ENCODE assay signal across 8 cellular contexts in the genomic region with DNA sequence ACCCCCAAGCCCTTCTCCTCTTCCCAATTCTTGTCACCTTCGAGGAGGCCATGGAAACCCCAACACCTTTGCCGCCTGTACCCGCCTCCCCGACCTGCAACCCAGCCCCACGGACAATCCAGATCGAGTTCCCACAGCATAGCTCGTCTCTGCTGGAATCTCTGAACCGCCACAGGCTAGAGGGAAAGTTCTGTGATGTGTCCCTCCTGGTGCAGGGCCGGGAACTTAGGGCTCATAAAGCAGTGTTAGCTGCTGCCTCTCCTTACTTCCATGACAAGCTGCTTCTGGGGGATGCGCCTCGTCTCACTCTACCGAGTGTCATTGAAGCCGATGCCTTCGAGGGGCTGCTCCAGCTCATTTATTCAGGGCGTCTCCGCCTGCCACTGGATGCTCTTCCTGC. TPM values are rescaled to one million over a fixed set of nuclear protein-coding genes. Genes with fewer than 3 reads are reported as not detected.
A peak's percentile ranks its signal among the peaks of the same experiment; 100 is the strongest.
DNase-seq lines count a peak whose midpoint lies in the region; ATAC-seq and TF ChIP-seq lines count a peak whose summit lies in the region.

No MANE protein-coding gene starts in this region.

- DNase-seq in cardiac septum (ENCODE audit: low spot score) (peak; percentile 63), left ventricle myocardium superior (no peak), brain microvascular endothelial cell (no peak), mesendoderm (peak; percentile 6), iPS-NIHi7 (ENCODE audit: extremely low spot score) (no peak), NCI-H2196 (lab: John Stamatoyannopoulos, UW; ENCODE audit: unreplicated experiment) (no peak)
- DNase-seq in stimulated activated CD4-positive, alpha-beta T cell treated with anti-CD3 and anti-CD28 coated beads, Interleukin-12 subunit alpha, Interleukin-12 subunit beta, amount 100 ng/mL, for 4 hours, result no peak

- intact Hi-C loops in cardiac septum (cut with DNase I) (loop anchor here (10.0 kb wide), 1 partner anchor 120 kb away; no protein-coding TSS in a partner anchor), left ventricle myocardium superior (cut with micrococcal nuclease) (no loop called here)

- no peak overlapping the region for H2BK15ac ChIP-seq in mesendoderm (replicated peaks; ENCODE audit: low read depth)

- H3K23ac ChIP-seq in mesendoderm (ENCODE audit: low read length), result no peak overlapping the region

- H3K4me3 ChIP-seq in brain microvascular endothelial cell (ENCODE audit: low read depth, low read length) (peak overlapping the region; percentile 90), mesendoderm (ENCODE audit: low read length) (peak overlapping the region; percentile 90), urinary bladder (ENCODE audit: low read depth, low read length) (peak overlapping the region; percentile 53)

- H3K9ac ChIP-seq in mesendoderm (ENCODE audit: low read length), result peak overlapping the region; percentile 89

- no peak overlapping the region for H2BK120ac ChIP-seq in mesendoderm (ENCODE audit: low read depth, low read length)

- no peak overlapping the region for H3K18ac ChIP-seq in mesendoderm (ENCODE audit: low read length)

- peak overlapping the region; percentile 90 for H3K56ac ChIP-seq in mesendoderm (ENCODE audit: low read length)

- in situ Hi-C loops in brain microvascular endothelial cell (cut with HindIII; ENCODE audit: low pct_ligation_motif_present, low sequenced_read_pairs), result no loop called here

- H3K27me3 ChIP-seq in brain microvascular endothelial cell (replicated peaks), result no peaks in the 10 kb centered on the region
- no peaks in the 10 kb centered on the region for H3K27me3 ChIP-seq in mesendoderm (ENCODE audit: insufficient read depth, low read length, poor library complexity)

- H4K5ac ChIP-seq in mesendoderm (ENCODE audit: low read length), result no peak overlapping the region

- peaks cover 17% of the 10 kb centered on the region for H3K79me1 ChIP-seq in mesendoderm (ENCODE audit: low read length)

- H3K4me2 ChIP-seq in mesendoderm (ENCODE audit: low read length), result peak overlapping the region; percentile 74

- peak overlapping the region; percentile 2 for H2AK5ac ChIP-seq in mesendoderm (ENCODE audit: low read length)

- H3K4me1 ChIP-seq in mesendoderm (ENCODE audit: control insufficient read depth, low read depth, low read length), result peaks cover 3% of the 10 kb centered on the region
- H3K4me1 ChIP-seq in urinary bladder (ENCODE audit: insufficient read depth), result no peaks in the 10 kb centered on the region

- H3K36me3 ChIP-seq in brain microvascular endothelial cell (replicated peaks) (peaks cover 6% of the 10 kb centered on the region), mesendoderm (ENCODE audit: control insufficient read depth, insufficient read depth, low read length) (peaks cover 4% of the 10 kb centered on the region), urinary bladder (ENCODE audit: insufficient read depth) (no peaks in the 10 kb centered on the region)

- TF ChIP-seq CTCF in brain microvascular endothelial cell (IDR thresholded peaks at IDR 0.05; ENCODE audit: low read depth, low read length, missing control alignments), result no peak

- no CpG with 5 or more reads among the region's 16 CpGs for WGBS in mesendoderm (ENCODE audit: extremely low coverage, insufficient coverage, low lambda C conversion rate)
- 48% methylated on average over 16 of the region's 16 CpGs for WGBS in urinary bladder

- no peak for ATAC-seq in left ventricle myocardium superior

- H3K79me2 ChIP-seq in mesendoderm (ENCODE audit: control insufficient read depth, insufficient read depth, low read length), result peaks cover 8% of the 10 kb centered on the region

- no peak overlapping the region for H4K8ac ChIP-seq in mesendoderm (ENCODE audit: low read depth, low read length)

- H2BK5ac ChIP-seq in mesendoderm (ENCODE audit: low read length), result no peak overlapping the region

- H3K4ac ChIP-seq in mesendoderm (ENCODE audit: low read depth, low read length), result no peak overlapping the region

- no peak overlapping the region for H3K27ac ChIP-seq in brain microvascular endothelial cell
- no peak overlapping the region for H3K27ac ChIP-seq in mesendoderm (ENCODE audit: low read depth, low read length)
- no peak overlapping the region for H3K27ac ChIP-seq in urinary bladder (ENCODE audit: low read depth)

RNA-seq across cellular contexts. Expression of a gene that starts 0.7 kb away (rescaled TPM):
- total RNA-seq in cardiac septum (4.5 TPM), left ventricle myocardium superior (5.1 TPM), urinary bladder (7.8 TPM)
- 15.1 TPM for polyA plus RNA-seq in mesendoderm (2013, experiment 1 of 2)
- 15.5 TPM for polyA plus RNA-seq in mesendoderm (2013, experiment 2 of 2)
- polyA plus RNA-seq in urinary bladder, result 5.0 TPM

RNA-seq across cellular contexts. Expression of a gene that starts 35.2 kb away (rescaled TPM):
- total RNA-seq in cardiac septum, result 9.0 TPM
- 6.2 TPM for total RNA-seq in left ventricle myocardium superior
- 42.1 TPM for polyA plus RNA-seq in mesendoderm (2013, experiment 1 of 2)
- 54.9 TPM for polyA plus RNA-seq in mesendoderm (2013, experiment 2 of 2)
- 9.8 TPM for total RNA-seq in urinary bladder
- polyA plus RNA-seq in urinary bladder, result 19.6 TPM

RNA-seq across cellular contexts. Expression of a gene that starts 37.1 kb away (rescaled TPM):
- total RNA-seq in cardiac septum, result 94.6 TPM
- 120 TPM for total RNA-seq in left ventricle myocardium superior
- polyA plus RNA-seq in mesendoderm (2013, experiment 1 of 2), result 227 TPM
- 219 TPM for polyA plus RNA-seq in mesendoderm (2013, experiment 2 of 2)
- 62.5 TPM for total RNA-seq in urinary bladder
- 192 TPM for polyA plus RNA-seq in urinary bladder

RNA-seq across cellular contexts. Expression of a gene that starts 44.2 kb away (rescaled TPM):
- total RNA-seq in cardiac septum, result 74.8 TPM
- 51.9 TPM for total RNA-seq in left ventricle myocardium superior
- 22.8 TPM for polyA plus RNA-seq in mesendoderm (2013, experiment 1 of 2)
- 22.2 TPM for polyA plus RNA-seq in mesendoderm (2013, experiment 2 of 2)
- total RNA-seq in urinary bladder, result 16.4 TPM
- polyA plus RNA-seq in urinary bladder, result 79.4 TPM

Comparison
In these comparisons a context has a peak if more than half of its experiments do, and no peak if none do; other contexts are left out.
1. DNase-seq: peak in cardiac septum (single experiment) and mesendoderm (single experiment); none in left ventricle myocardium superior (single experiment), brain microvascular endothelial cell (single experiment), iPS-NIHi7 (single experiment), NCI-H2196 (single experiment) and stimulated activated CD4-positive, alpha-beta T cell treated with anti-CD3 and anti-CD28 coated beads, Interleukin-12 subunit alpha, Interleukin-12 subunit beta, amount 100 ng/mL, for 4 hours (single experiment).
2. Peak in every context shown above with its lines, with median percentiles within 50 percentile points of each other: H3K4me3 ChIP-seq.